In the genomic region with DNA sequence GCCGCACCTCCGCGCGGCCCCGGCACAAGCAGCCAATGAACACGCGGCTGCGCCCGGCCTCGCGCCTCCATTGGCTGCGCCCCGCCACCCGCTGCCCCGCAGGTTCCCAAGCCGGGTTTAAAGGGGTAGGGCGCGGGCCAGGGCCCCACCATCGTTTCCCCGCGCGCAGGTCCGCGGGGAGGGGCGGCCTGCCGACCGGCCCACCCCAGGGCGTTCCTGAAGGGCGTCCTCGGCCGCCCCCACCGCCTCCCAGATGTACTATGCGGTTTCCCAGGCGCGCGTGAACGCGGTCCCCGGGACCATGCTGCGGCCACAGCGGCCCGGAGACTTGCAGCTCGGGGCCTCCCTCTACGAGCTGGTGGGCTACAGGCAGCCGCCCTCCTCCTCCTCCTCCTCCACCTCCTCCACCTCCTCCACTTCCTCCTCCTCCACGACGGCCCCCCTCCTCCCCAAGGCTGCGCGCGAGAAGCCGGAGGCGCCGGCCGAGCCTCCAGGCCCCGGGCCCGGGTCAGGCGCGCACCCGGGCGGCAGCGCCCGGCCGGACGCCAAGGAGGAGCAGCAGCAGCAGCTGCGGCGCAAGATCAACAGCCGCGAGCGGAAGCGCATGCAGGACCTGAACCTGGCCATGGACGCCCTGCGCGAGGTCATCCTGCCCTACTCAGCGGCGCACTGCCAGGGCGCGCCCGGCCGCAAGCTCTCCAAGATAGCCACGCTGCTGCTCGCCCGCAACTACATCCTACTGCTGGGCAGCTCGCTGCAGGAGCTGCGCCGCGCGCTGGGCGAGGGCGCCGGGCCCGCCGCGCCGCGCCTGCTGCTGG, we compare ENCODE assay signal across 9 cellular contexts. TPM values are rescaled to one million over a fixed set of nuclear protein-coding genes. Genes with fewer than 3 reads are reported as not detected.
A peak's percentile ranks its signal among the peaks of the same experiment; 100 is the strongest.
DNase-seq lines count a peak whose midpoint lies in the region; FAIRE-seq and TF ChIP-seq lines count a peak whose summit lies in the region.
"Had no signal": no experiment of that assay in that cellular context is flagged by ENCODE, and none has a peak within 500 bp of the region (broad histone marks: within the 10 kb centered on the region; RNA-seq: fewer than 3 reads in every experiment).

A gene with protein sequence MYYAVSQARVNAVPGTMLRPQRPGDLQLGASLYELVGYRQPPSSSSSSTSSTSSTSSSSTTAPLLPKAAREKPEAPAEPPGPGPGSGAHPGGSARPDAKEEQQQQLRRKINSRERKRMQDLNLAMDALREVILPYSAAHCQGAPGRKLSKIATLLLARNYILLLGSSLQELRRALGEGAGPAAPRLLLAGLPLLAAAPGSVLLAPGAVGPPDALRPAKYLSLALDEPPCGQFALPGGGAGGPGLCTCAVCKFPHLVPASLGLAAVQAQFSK (plus strand): TSS at position 148 of the 818 bp plus-strand sequence. CDS start 106 bp downstream, at position 254.

- H3K4me2 ChIP-seq in H1 (ENCODE audit: insufficient read depth in 1 of 2, low read depth in 2 of 2, low read length in 2 of 2), result peak within 1 kb of the TSS; percentile 80 to 88

- peaks cover 13% of the 10 kb centered on the region; the same call in 1 of the 2 replicates for H3K23me2 ChIP-seq in H1 (ENCODE audit: low read depth, low read length)

- H2BK5ac ChIP-seq in H1 (ENCODE audit: low read depth, low read length), result no peak within 1 kb of the TSS

- no peak within 1 kb of the TSS for H2AFZ ChIP-seq in H1 (ENCODE audit: low read length)

- POLR2A ChIA-PET in H1 (lab: Charles Lee; ENCODE audit: partially characterized antibody), result interaction anchor here (0.5 to 1.2 kb wide), 4 partner anchors 13 to 388 kb away, joined by 3 to 4 read pairs (median 3); a partner anchor contains a TSS

- H2BK120ac ChIP-seq in H1 (replicated peaks; ENCODE audit: low read depth, low read length), result no peak within 1 kb of the TSS

- H2BK20ac ChIP-seq in H1 (ENCODE audit: low read length), result no peak within 1 kb of the TSS

- peak within 1 kb of the TSS; percentile 87; the same call in 1 of the 2 replicates for H2BK12ac ChIP-seq in H1 (ENCODE audit: low read depth, low read length)

- H2BK15ac ChIP-seq in H1 (ENCODE audit: low read length), result peak within 1 kb of the TSS; percentile 72; the same call in 1 of the 2 replicates

- H3K36me3 ChIP-seq in H1 (ENCODE audit: control insufficient read depth in 2 of 4, insufficient read depth in 4 of 4, low read length in 3 of 4) (no peaks in the 10 kb centered on the region; a peak in 1 of 8 replicates), suprapubic skin (no peaks in the 10 kb centered on the region), thyroid gland (no peaks in the 10 kb centered on the region)

- no peak within 1 kb of the TSS for H3K9ac ChIP-seq in H1 (replicated peaks in 1 of 4; ENCODE audit: extremely low read depth in 1 of 4, low read depth in 3 of 4, low read length in 3 of 4)

- TF ChIP-seq POLR2A in H1 (IDR thresholded peaks at IDR 0.05; ENCODE audit: control extremely low read depth in 1 of 2, low read depth in 2 of 2, low read length in 2 of 2) (no peak), suprapubic skin (IDR thresholded peaks at IDR 0.05) (no peak), thyroid gland (IDR thresholded peaks at IDR 0.05) (no peak)

- H3K4me3 ChIP-seq in H1 (ENCODE audit: extremely low read depth in 1 of 4, insufficient read depth in 2 of 4, low read depth in 3 of 4, low read length in 4 of 4) (peak within 1 kb of the TSS; percentile 31 to 60 (median 34)), mononuclear cell (ENCODE audit: low read length) (peak within 1 kb of the TSS; percentile 37), suprapubic skin (peak within 1 kb of the TSS; percentile 49), thyroid gland (replicated peaks in 1 of 3) (peak within 1 kb of the TSS in 1 of 3 donors; percentile 9)

- FAIRE-seq in H1 (lab: Jason Lieb, UNC), result no peak

- H4K20me1 ChIP-seq in H1 (replicated peaks in 1 of 2; ENCODE audit: control insufficient read depth in 1 of 2, insufficient read depth in 2 of 2, low read length in 2 of 2), result peaks cover 0 to 6% of the 10 kb centered on the region in 2 experiments

- H3K56ac ChIP-seq in H1 (replicated peaks; ENCODE audit: insufficient read length, low read depth, low read length), result no peak within 1 kb of the TSS

- peaks cover 55 to 93% (median 90%) of the 10 kb centered on the region in 4 experiments for H3K27me3 ChIP-seq in H1 (replicated peaks in 1 of 4; ENCODE audit: control insufficient read depth in 3 of 4, extremely low read depth in 1 of 4, insufficient read depth in 3 of 4, low read length in 3 of 4)
- peaks cover 61% of the 10 kb centered on the region for H3K27me3 ChIP-seq in mononuclear cell (ENCODE audit: insufficient read depth, low read length)
- peaks cover 100% of the 10 kb centered on the region for H3K27me3 ChIP-seq in suprapubic skin
- peaks cover 14% of the 10 kb centered on the region for H3K27me3 ChIP-seq in thyroid gland

- peak within 1 kb of the TSS; percentile 42 for H4K8ac ChIP-seq in H1 (ENCODE audit: extremely low read depth, insufficient read depth, low read length)

- 1% methylated on average over 51 of the region's 95 CpGs; no CpG with 5 or more reads in 1 of the 2 experiments for WGBS in H1 (ENCODE audit: extremely low coverage in 1 of 2, insufficient coverage in 1 of 2, insufficient read length in 1 of 2, insufficient replicate concordance in 2 of 2, low coverage in 1 of 2, low lambda C conversion rate in 2 of 2, missing lambda C conversion rate in 1 of 2), 2 experiments
- no CpG with 5 or more reads among the region's 95 CpGs for WGBS in suprapubic skin
- 1 to 3% methylated on average over 33 to 51 of the region's 95 CpGs for WGBS in thyroid gland, 2 donors

- CTCF ChIA-PET in H1 (lab: Charles Lee; ENCODE audit: partially characterized antibody), result interaction anchor here (0.6 to 1.4 kb wide), 4 partner anchors 11 to 217 kb away, joined by 3 read pairs; no protein-coding TSS in a partner anchor

- H3K27ac ChIP-seq in H1 (ENCODE audit: low read depth, low read length) (no peak within 1 kb of the TSS), suprapubic skin (no peak within 1 kb of the TSS), thyroid gland (no peak within 1 kb of the TSS)

- DNase-seq in ELF-1 (ENCODE audit: low read depth, low spot score) (peak; percentile 68), M059J (ENCODE audit: low read depth) (peak; percentile 36), H1 (ENCODE audit: low read depth in 1 of 2, low spot score in 2 of 2) (peak in 1 of 2 experiments; percentile 87), suprapubic skin (ENCODE audit: low spot score in 2 of 2) (no peak), thyroid gland (no peak), ureter (ENCODE audit: low spot score) (no peak)
- DNase-seq in activated CD4-positive, alpha-beta T cell treated with anti-CD3 and anti-CD28 coated beads for 24 hours (ENCODE audit: low read depth in 2 of 2), result peak; percentile 18 to 43

- peaks cover 7 to 32% (median 15%) of the 10 kb centered on the region in 4 experiments for H3K4me1 ChIP-seq in H1 (replicated peaks in 1 of 4; ENCODE audit: control insufficient read depth in 3 of 4, insufficient read depth in 4 of 4, low read length in 3 of 4)
- peaks cover 62% of the 10 kb centered on the region for H3K4me1 ChIP-seq in mononuclear cell (ENCODE audit: insufficient read depth, low read length)
- peaks cover 25% of the 10 kb centered on the region for H3K4me1 ChIP-seq in suprapubic skin
- H3K4me1 ChIP-seq in thyroid gland, result peaks cover 7 to 22% of the 10 kb centered on the region in 2 donors

- intact Hi-C loops in thyroid gland (cut with DNase I), result no loop called here

- H3K79me2 ChIP-seq in H1 (ENCODE audit: control insufficient read depth in 1 of 2, insufficient read depth in 2 of 2, low read length in 2 of 2), result no peaks in the 10 kb centered on the region

- H4K91ac ChIP-seq in H1 (replicated peaks; ENCODE audit: insufficient read length, low read length), result no peak within 1 kb of the TSS

- H3K79me1 ChIP-seq in H1 (ENCODE audit: low read depth, low read length), result no peaks in the 10 kb centered on the region

- H3K9me3 ChIP-seq in H1 (ENCODE audit: insufficient read depth in 2 of 2, low read depth in 1 of 2, low read length in 1 of 2), result 0 out of 4 replicates have a peak, but pooled peaks cover 0 to 3% of the 10 kb centered on the region in 2 experiments
- H3K9me3 ChIP-seq in mononuclear cell (ENCODE audit: low read depth, low read length), result no peaks in the 10 kb centered on the region
- H3K9me3 ChIP-seq in suprapubic skin, result no peaks in the 10 kb centered on the region
- H3K9me3 ChIP-seq in thyroid gland, result no peaks in the 10 kb centered on the region

- no peak within 1 kb of the TSS for H4K5ac ChIP-seq in H1 (ENCODE audit: insufficient read length, low read depth, low read length)

- no peak within 1 kb of the TSS for H3K4ac ChIP-seq in H1 (replicated peaks; ENCODE audit: insufficient read length, low read depth, low read length)

- TF ChIP-seq EP300 in H1 (IDR thresholded peaks at IDR 0.05; ENCODE audit: borderline replicate concordance in 1 of 2, low read depth in 2 of 2, low read length in 2 of 2) (no peak), suprapubic skin (IDR thresholded peaks at IDR 0.05) (no peak)

- no peak for TF ChIP-seq RAD21 in H1 (IDR thresholded peaks at IDR 0.05 in 1 of 2, conservative IDR thresholded peaks at IDR 0.05 in 1 of 2; ENCODE audit: low read depth in 2 of 2, low read length in 2 of 2)

- H2AK5ac ChIP-seq in H1 (ENCODE audit: low read depth, low read length), result no peak within 1 kb of the TSS

- no peak within 1 kb of the TSS for H3K14ac ChIP-seq in H1 (ENCODE audit: insufficient read length)

- no peak for TF ChIP-seq CTCF in H1 (IDR thresholded peaks at IDR 0.05; ENCODE audit: control extremely low read depth in 1 of 3, insufficient read depth in 1 of 3, low read depth in 1 of 3, low read length in 3 of 3)
- TF ChIP-seq CTCF in suprapubic skin (IDR thresholded peaks at IDR 0.05), result no peak
- no peak for TF ChIP-seq CTCF in thyroid gland (IDR thresholded peaks at IDR 0.05)

- H3K18ac ChIP-seq in H1 (ENCODE audit: extremely low read depth, low read length), result no peak within 1 kb of the TSS

- no peak within 1 kb of the TSS for H3K23ac ChIP-seq in H1 (ENCODE audit: insufficient read length)

TF ChIP-seq in H1, 55 proteins besides CTCF, POLR2A, EP300 and RAD21 (continues in another document):
- TF ChIP-seq SP4 (IDR thresholded peaks at IDR 0.05; ENCODE audit: low read length) (no peak), KDM1A (IDR thresholded peaks at IDR 0.05; ENCODE audit: borderline replicate concordance, low read length) (peak; percentile 58; the same call in 1 of the 2 replicates), KDM4A (IDR thresholded peaks at IDR 0.05; ENCODE audit: low read depth, low read length, severe bottlenecking) (peak; percentile 47)

RNA-seq across cellular contexts. Expression of the gene that starts here (rescaled TPM):
- total RNA-seq in M059J (2014; rRNA removed; shearing (Covaris generic)), result not detected in 2 replicates
- total RNA-seq in H1 (2021; fragmentation: NEBNext Ultra II Directional; extraction: Animal tissue kit (Norgen Biotek cat#: 25700)), result 0.65 and 0.73 TPM in 2 replicates
- 1.2 and 1.4 TPM in 2 replicates for polyA plus RNA-seq in H1 (2011; rRNA removed)
- polyA plus RNA-seq in H1 (2011; cell fraction: cytosol; rRNA removed), result 0.81 TPM
- polyA plus RNA-seq in H1 (2011; cell fraction: nucleus; rRNA removed), result 2.1 TPM
- polyA plus RNA-seq in H1 (2012, experiment 1 of 2), result 0.50 to 0.98 TPM (median 0.89 TPM) in 4 replicates
- 0.20 TPM for polyA plus RNA-seq in H1 (2012, experiment 2 of 2)
- polyA plus RNA-seq in H1 (2013, experiment 1 of 2), result 0.26 TPM
- 0.46 TPM for polyA plus RNA-seq in H1 (2013, experiment 2 of 2)
- polyA minus RNA-seq in H1 (2011; rRNA and poly(A)+ RNA removed), result not detected in 2 replicates
- 0.51 TPM for polyA minus RNA-seq in H1 (2011; cell fraction: cytosol; rRNA and poly(A)+ RNA removed)
- 0.80 TPM for polyA minus RNA-seq in H1 (2011; cell fraction: nucleus; rRNA and poly(A)+ RNA removed)
- total RNA-seq in mononuclear cell, result 2.6 TPM
- total RNA-seq in suprapubic skin, result under 1 TPM in 1 of 4 donors, not detected in 3; 0.42 TPM
- total RNA-seq in thyroid gland, result not detected
- not detected for total RNA-seq in ureter
- total RNA-seq: renal cortical epithelial cell had no signal

Comparison
In these comparisons a context has a peak if more than half of its experiments do, and no peak if none do; other contexts are left out.
1. Peak in DNase-seq in M059J; RNA of the gene not detected or under 1 TPM.
2. DNase-seq: peak in ELF-1 (single experiment) and activated CD4-positive, alpha-beta T cell treated with anti-CD3 and anti-CD28 coated beads for 24 hours (2 of 2); none in suprapubic skin (0 of 2), thyroid gland (0 of 2) and ureter (single experiment).